ENCODE assay signal across 8 cellular contexts in genomic region chr12:59780605-59781135, GRCh38.
DNase-seq lines count a peak whose midpoint lies in the region; ATAC-seq and TF ChIP-seq lines count a peak whose summit lies in the region.

No MANE protein-coding gene starts in this region.

- H3K4me2 ChIP-seq in mammary epithelial cell (ENCODE audit: insufficient read depth, low read depth, low read length) = no peak overlapping the region

- no peaks in the 10 kb centered on the region for H3K36me3 ChIP-seq in mammary epithelial cell (ENCODE audit: insufficient read depth, low read length)
- H3K36me3 ChIP-seq in MG63 = no peaks in the 10 kb centered on the region

- no peaks in the 10 kb centered on the region for H3K27me3 Mint-ChIP-seq in activated T-cell treated with anti-CD3 and anti-CD28 coated beads, Interleukin-2, amount 50 U/mL, for 72 hours (ENCODE audit: low read depth)

- DNase-seq in EH (ENCODE audit: low read depth) (peak; percentile 52), HuH-7.5 (ENCODE audit: low spot score) (peak; percentile 3), mammary epithelial cell (peak; percentile 33), medulla oblongata (ENCODE audit: extremely low spot score) (peak; percentile 70), MV-4-11 (lab: John Stamatoyannopoulos, UW) (no peak), MG63 (no peak), amniotic stem cell (lab: John Stamatoyannopoulos, UW) (no peak)
- DNase-seq in activated T-cell treated with anti-CD3 and anti-CD28 coated beads, Interleukin-2, amount 50 U/mL, for 72 hours = no peak

- no peaks in the 10 kb centered on the region for H3K4me1 Mint-ChIP-seq in activated T-cell treated with anti-CD3 and anti-CD28 coated beads, Interleukin-2, amount 50 U/mL, for 72 hours (ENCODE audit: low read depth)

- H3K4me3 ChIP-seq in mammary epithelial cell (replicated peaks in 1 of 3; ENCODE audit: insufficient read depth in 1 of 3, low read depth in 2 of 3, low read length in 3 of 3) (no peak overlapping the region), MG63 (no peak overlapping the region)

- no peak overlapping the region for H3K27ac ChIP-seq in mammary epithelial cell (ENCODE audit: insufficient read depth, low read depth, low read length)

- peak; percentile 46 to 73 for TF ChIP-seq CTCF in mammary epithelial cell (conservative IDR thresholded peaks at IDR 0.05 in 1 of 2, IDR thresholded peaks at IDR 0.05 in 1 of 2; ENCODE audit: extremely low read depth in 1 of 2, insufficient read depth in 1 of 2, low read depth in 1 of 2, low read length in 2 of 2)

- no peaks in the 10 kb centered on the region for H3K4me1 ChIP-seq in mammary epithelial cell (ENCODE audit: insufficient read depth, low read length)

- no peak for ATAC-seq in activated T-cell treated with anti-CD3 and anti-CD28 coated beads, Interleukin-2, amount 50 U/mL, for 72 hours (replicated peaks in 1 of 2)

- no peaks in the 10 kb centered on the region for H4K20me1 ChIP-seq in mammary epithelial cell (ENCODE audit: insufficient read depth, low read length)

- WGBS in mammary epithelial cell (ENCODE audit: low coverage, missing lambda C conversion rate) = 62% methylated on average over 3 of the region's 3 CpGs

- no peak overlapping the region for H3K4me3 Mint-ChIP-seq in activated T-cell treated with anti-CD3 and anti-CD28 coated beads, Interleukin-2, amount 50 U/mL, for 72 hours

- H3K9ac ChIP-seq in mammary epithelial cell (ENCODE audit: insufficient read depth, low read length) = no peak overlapping the region

- H3K27me3 ChIP-seq in mammary epithelial cell (ENCODE audit: insufficient read depth, low read length) (no peaks in the 10 kb centered on the region), MG63 (no peaks in the 10 kb centered on the region)

- no TSS peak for BruUV-seq in mammary epithelial cell (replicated peaks; lab: Mats Ljungman, UMichigan)

- intact Hi-C loops in mammary epithelial cell (cut with micrococcal nuclease) = loop anchor here (2.0 to 5.0 kb wide), 2 partner anchors 184 to 333 kb away; partner anchors contain the start of gene SLC16A7

- H2AFZ ChIP-seq in mammary epithelial cell (ENCODE audit: low read depth, low read length) = peak overlapping the region; percentile 60

- peaks cover 1 to 9% of the 10 kb centered on the region in 2 donors for H3K36me3 Mint-ChIP-seq in activated T-cell treated with anti-CD3 and anti-CD28 coated beads, Interleukin-2, amount 50 U/mL, for 72 hours (ENCODE audit: insufficient read depth in 2 of 2)

- no peak overlapping the region for H3K27ac Mint-ChIP-seq in activated T-cell treated with anti-CD3 and anti-CD28 coated beads, Interleukin-2, amount 50 U/mL, for 72 hours

- H3K79me2 ChIP-seq in mammary epithelial cell (ENCODE audit: insufficient read depth, low read length) = no peaks in the 10 kb centered on the region

- dilution Hi-C loops in mammary epithelial cell (cut with HindIII; ENCODE audit: low sequenced_read_pairs) = no loop called here

- in situ Hi-C loops in mammary epithelial cell (cut with MboI; ENCODE audit: low sequenced_read_pairs in 2 of 2) = no loop called here

- no peaks in the 10 kb centered on the region for H3K9me3 Mint-ChIP-seq in activated T-cell treated with anti-CD3 and anti-CD28 coated beads, Interleukin-2, amount 50 U/mL, for 72 hours

- H3K9me3 ChIP-seq in mammary epithelial cell (replicated peaks; ENCODE audit: insufficient read depth, low read length) = no peaks in the 10 kb centered on the region
- H3K9me3 ChIP-seq in MG63 = no peaks in the 10 kb centered on the region

- CTCF ChIA-PET in mammary epithelial cell (lab: Charles Lee; ENCODE audit: low non-redundant PET) = no interaction called here

Comparison
In these comparisons a context has a peak if more than half of its experiments do, and no peak if none do; other contexts are left out.
1. DNase-seq: peak in EH (single experiment), HuH-7.5 (single experiment), mammary epithelial cell (single experiment) and medulla oblongata (single experiment); none in MV-4-11 (single experiment), activated T-cell treated with anti-CD3 and anti-CD28 coated beads, Interleukin-2, amount 50 U/mL, for 72 hours (0 of 2), MG63 (single experiment) and amniotic stem cell (single experiment).